In genomic region chr13:64371461-64371860, GRCh38 we compare ENCODE assay signal across 28 cellular contexts.
"Had no signal": no experiment of that assay in that cellular context is flagged by ENCODE, and none has a peak within 500 bp of the region (broad histone marks: within the 10 kb centered on the region; RNA-seq: fewer than 3 reads in every experiment).

No MANE protein-coding gene starts in this region.

- H3K27me3 ChIP-seq: adrenal gland, body of pancreas, cardiac muscle cell, colonic mucosa, gastrocnemius medialis, heart left ventricle had no signal

- H3K4me1 ChIP-seq: adrenal gland, body of pancreas, colonic mucosa, gastrocnemius medialis, heart left ventricle had no signal

- H3K4me3 ChIP-seq: adrenal gland, body of pancreas, cardiac muscle cell, colonic mucosa, gastrocnemius medialis, heart left ventricle had no signal

- DNase-seq: activated CD4-positive, alpha-beta memory T cell treated with anti-CD3 and anti-CD28 coated beads for 36 hours; activated CD4-positive, alpha-beta T cell treated with anti-CD3 and anti-CD28 coated beads for 36 hours; activated CD4-positive, alpha-beta T cell treated with anti-CD3 and anti-CD28 coated beads, Interleukin-2, amount 10 ng/mL, durations not matched to agents 24 days and 14 days; activated CD4-positive, CD25-positive, alpha-beta regulatory T cell; activated CD4-positive, CD25-positive, alpha-beta regulatory T cell treated with anti-CD3 and anti-CD28 coated beads, Interleukin-2, amount 50 U/mL, for 72 hours; activated CD8-positive, alpha-beta memory T cell treated with anti-CD3 and anti-CD28 coated beads, Interleukin-2, amount 10 ng/mL, durations not matched to agents 7 days and 5 days; activated CD8-positive, alpha-beta memory T cell treated with anti-CD3 and anti-CD28 coated beads, Interleukin-2, amount 50 U/mL, for 4 hours; activated CD8-positive, alpha-beta T cell treated with anti-CD3 and anti-CD28 coated beads, Interleukin-2, amount 10 ng/mL, durations not matched to agents 7 days and 5 days; activated effector memory CD4-positive, alpha-beta T cell treated with anti-CD3 and anti-CD28 coated beads, Interleukin-2, amount 50 U/mL, for 16 hours; activated naive CD4-positive, alpha-beta T cell treated with anti-CD3 and anti-CD28 coated beads for 36 hours; activated naive CD8-positive, alpha-beta T cell treated with anti-CD3 and anti-CD28 coated beads for 36 hours; activated naive CD8-positive, alpha-beta T cell treated with anti-CD3 and anti-CD28 coated beads, Interleukin-2, amount 50 U/mL, for 24 hours; activated T-cell treated with anti-CD3 and anti-CD28 coated beads, Interleukin-2, amount 50 U/mL, for 1 hour; activated T-cell treated with anti-CD3 and anti-CD28 coated beads, Interleukin-2, amount 50 U/mL, for 48 hours; adrenal gland; amygdala; aorta; body of pancreas; central memory CD4-positive, alpha-beta T cell; cerebellar nuclear complex; colonic mucosa; effector CD8-positive, alpha-beta T cell; gastrocnemius medialis; glutamatergic neuron; heart left ventricle; T-helper 2 cell had no signal

- H3K27ac ChIP-seq: adrenal gland, body of pancreas, cardiac muscle cell, colonic mucosa, gastrocnemius medialis, heart left ventricle had no signal

- ATAC-seq: activated CD4-positive, alpha-beta T cell treated with anti-CD3 and anti-CD28 coated beads for 36 hours; activated CD8-positive, alpha-beta memory T cell treated with anti-CD3 and anti-CD28 coated beads, Interleukin-2, amount 10 ng/mL, durations not matched to agents 7 days and 5 days; activated CD8-positive, alpha-beta T cell treated with anti-CD3 and anti-CD28 coated beads, Interleukin-2, amount 10 ng/mL, durations not matched to agents 7 days and 5 days; activated naive CD8-positive, alpha-beta T cell treated with anti-CD3 and anti-CD28 coated beads, Interleukin-2, amount 50 U/mL, for 24 hours; body of pancreas; esophagus mucosa; gastrocnemius medialis; heart left ventricle had no signal

- H3K36me3 ChIP-seq: adrenal gland, cardiac muscle cell, colonic mucosa, gastrocnemius medialis, heart left ventricle had no signal

- H3K9me3 ChIP-seq: adrenal gland, body of pancreas, colonic mucosa, gastrocnemius medialis had no signal
